15 cellular contexts compared by ENCODE assay signal in genomic region chr2:232574674-232575403, GRCh38. TPM values are rescaled to one million over a fixed set of nuclear protein-coding genes. Genes with fewer than 3 reads are reported as not detected.
DNase-seq lines count a peak whose midpoint lies in the region; ATAC-seq and TF ChIP-seq lines count a peak whose summit lies in the region.
"Had no signal": no experiment of that assay in that cellular context is flagged by ENCODE, and none has a peak within 500 bp of the region (broad histone marks: within the 10 kb centered on the region; RNA-seq: fewer than 3 reads in every experiment).

No MANE protein-coding gene starts in this region.

- no peak for ATAC-seq in HG03095 (IDR thresholded peaks at IDR 0.05; ENCODE audit: unreplicated experiment)
- ATAC-seq: heart left ventricle had no signal

- no peaks in the 10 kb centered on the region for H3K9me3 ChIP-seq in ovary
- H3K9me3 ChIP-seq: heart left ventricle, vagina had no signal

- WGBS in ovary, 3 donors: 89 to 93% (median 90%) methylated on average over 5 of the region's 5 CpGs

- H3K27ac ChIP-seq in ovary: no peak overlapping the region
- H3K27ac ChIP-seq: heart left ventricle, HL-60, vagina had no signal

- no peaks in the 10 kb centered on the region for H3K9me3 Mint-ChIP-seq in chondrocyte (ENCODE audit: low read depth)

- no peaks in the 10 kb centered on the region for H3K27me3 ChIP-seq in ovary
- H3K27me3 ChIP-seq: heart left ventricle, vagina had no signal

- H3K27me3 Mint-ChIP-seq in chondrocyte (ENCODE audit: low read depth): no peaks in the 10 kb centered on the region

- no peak for TF ChIP-seq EP300 in ovary (IDR thresholded peaks at IDR 0.05)

- TF ChIP-seq POLR2A in ovary (IDR thresholded peaks at IDR 0.05): no peak

- H3K4me3 ChIP-seq in ovary: no peak overlapping the region
- H3K4me3 ChIP-seq: heart left ventricle, vagina had no signal

- intact Hi-C loops in ovary (cut with DNase I): no loop called here

- no peaks in the 10 kb centered on the region for H3K4me1 ChIP-seq in ovary (ENCODE audit: insufficient read depth)
- H3K4me1 ChIP-seq: vagina had no signal

- H3K4me3 Mint-ChIP-seq in chondrocyte (ENCODE audit: unreplicated experiment): no peak overlapping the region

- peak overlapping the region; percentile 17 for H3K27ac Mint-ChIP-seq in chondrocyte (ENCODE audit: unreplicated experiment)

- no peaks in the 10 kb centered on the region for H3K36me3 ChIP-seq in ovary

- TF ChIP-seq CTCF in chondrocyte (IDR thresholded peaks at IDR 0.05) (no peak), ovary (IDR thresholded peaks at IDR 0.05) (no peak)

- DNase-seq in EH (ENCODE audit: low read depth) (peak; percentile 70), chondrocyte (ENCODE audit: low spot score) (no peak), myocyte (ENCODE audit: low read depth) (peak; percentile 81), ovary (no peak), DMS79 treated with DMSO at 0.1 percent for 48 hours (lab: John Stamatoyannopoulos, UW) (no peak)
- DNase-seq: activated CD4-positive, CD25-positive, alpha-beta regulatory T cell treated with anti-CD3 and anti-CD28 coated beads, Interleukin-2, amount 50 U/mL, for 72 hours; activated T-cell treated with anti-CD3 and anti-CD28 coated beads, Interleukin-2, amount 50 U/mL, for 1 hour; DMS153; effector CD4-positive, alpha-beta T cell; heart left ventricle; occipital lobe had no signal

- H3K36me3 Mint-ChIP-seq in chondrocyte (ENCODE audit: low read depth): peaks cover 14% of the 10 kb centered on the region

- peaks cover 36% of the 10 kb centered on the region for H3K4me1 Mint-ChIP-seq in chondrocyte (ENCODE audit: low read depth)

RNA-seq across cellular contexts. Expression of gene EIF4E2, which starts 24.4 kb away (rescaled TPM):
- 87.1 to 95.7 TPM (median 89.3 TPM) in 3 replicates for total RNA-seq in chondrocyte
- total RNA-seq in myocyte: 119 and 122 TPM in 2 replicates
- 130 TPM for polyA plus RNA-seq in myocyte (2012)
- total RNA-seq in ovary: 10 to 100 TPM; 18.6 to 47.6 (median 42.8) TPM
- polyA plus RNA-seq in ovary: 100 to 1,000 TPM in 1 of 2 donors, 10 to 100 TPM in 1; 41.9 to 111 TPM

RNA-seq across cellular contexts. Expression of gene TIGD1, which starts 24.5 kb away (rescaled TPM):
- total RNA-seq in chondrocyte (3.2 to 6.7 TPM (median 3.3 TPM) in 3 replicates), myocyte (2.1 and 3.0 TPM in 2 replicates), ovary (1 to 10 TPM; 4.3 to 9.7 (median 7.6) TPM)
- polyA plus RNA-seq in myocyte (2012): 4.1 TPM
- polyA plus RNA-seq in ovary: 1 to 10 TPM; 5.1 to 6.6 TPM

RNA-seq across cellular contexts. Expression of gene CHRNG, which starts 35.3 kb away (rescaled TPM):
- total RNA-seq in chondrocyte (not detected in 3 replicates), myocyte (697 and 1,132 TPM in 2 replicates), ovary (not detected)
- polyA plus RNA-seq in myocyte (2012): 391 TPM
- not detected for polyA plus RNA-seq in ovary
- total RNA-seq: heart left ventricle, lower leg skin, vagina had no signal
- polyA plus RNA-seq: heart left ventricle had no signal

RNA-seq across cellular contexts. Expression of gene CHRND, which starts 48.9 kb away (rescaled TPM):
- total RNA-seq in chondrocyte (not detected in 3 replicates), myocyte (273 and 339 TPM in 2 replicates), ovary (under 1 TPM in 2 of 7 donors, not detected in 5; 0.28 to 0.40 TPM)
- 64.1 TPM for polyA plus RNA-seq in myocyte (2012)
- not detected for polyA plus RNA-seq in ovary
- total RNA-seq: heart left ventricle, lower leg skin, occipital lobe, vagina had no signal
- polyA plus RNA-seq: heart left ventricle had no signal

RNA-seq across cellular contexts. Expression of gene PRSS56, which starts 54.7 kb away (rescaled TPM):
- total RNA-seq in chondrocyte: not detected in 3 replicates
- total RNA-seq in myocyte: 2.5 and 6.5 TPM in 2 replicates
- polyA plus RNA-seq in myocyte (2012): 1.2 TPM
- total RNA-seq in ovary: under 1 TPM in 2 of 7 donors, not detected in 5; 0.27 to 0.35 TPM
- not detected for polyA plus RNA-seq in ovary
- total RNA-seq: lower leg skin, occipital lobe, vagina had no signal

Comparison
In these comparisons a context has a peak if more than half of its experiments do, and no peak if none do; other contexts are left out.
1. DNase-seq: peak in EH (single experiment) and myocyte (single experiment); none in chondrocyte (single experiment), ovary (0 of 5) and DMS79 treated with DMSO at 0.1 percent for 48 hours (single experiment).
2. RNA of gene CHRNG, which starts 35.3 kb away (total RNA-seq): 697 to 1,132 TPM in myocyte; not detected in chondrocyte and not detected in ovary; every median in the first group is over 100 times any median in the second.